In genomic region chr9:122389799-122390481, GRCh38 we compare ENCODE assay signal across 9 cellular contexts. TPM values are rescaled to one million over a fixed set of nuclear protein-coding genes. Genes with fewer than 3 reads are reported as not detected.
DNase-seq lines count a peak whose midpoint lies in the region; ATAC-seq and TF ChIP-seq lines count a peak whose summit lies in the region.
"Had no signal": no experiment of that assay in that cellular context is flagged by ENCODE, and none has a peak within 500 bp of the region (broad histone marks: within the 10 kb centered on the region; RNA-seq: fewer than 3 reads in every experiment).

No MANE protein-coding gene starts in this region.

- H3K9me3 Mint-ChIP-seq in stimulated activated memory B cell treated with anti-CD40 and anti-IgM and Interleukin-4, amounts not matched to agents 10 μg/mL and 1 μg/mL and 100 μg/mL, for 72 hours: no peaks in the 10 kb centered on the region
- no peaks in the 10 kb centered on the region for H3K9me3 Mint-ChIP-seq in CD4-positive, alpha-beta memory T cell

- no peak for TF ChIP-seq CTCF in astrocyte of the spinal cord (IDR thresholded peaks at IDR 0.05; ENCODE audit: low read depth, low read length)

- peak overlapping the region; percentile 92 for H3K27ac Mint-ChIP-seq in stimulated activated memory B cell treated with anti-CD40 and anti-IgM and Interleukin-4, amounts not matched to agents 10 μg/mL and 1 μg/mL and 100 μg/mL, for 72 hours
- no peak overlapping the region for H3K27ac Mint-ChIP-seq in CD4-positive, alpha-beta memory T cell

- no peaks in the 10 kb centered on the region for H3K79me2 ChIP-seq in Karpas-422 (ENCODE audit: low read length)

- H3K27ac ChIP-seq in Karpas-422 (ENCODE audit: low read length): no peak overlapping the region
- H3K27ac ChIP-seq in CD4-positive, alpha-beta memory T cell (ENCODE audit: low read depth, low read length): no peak overlapping the region

- no peak overlapping the region for H2AFZ ChIP-seq in Karpas-422 (ENCODE audit: low read length)

- H3K27me3 ChIP-seq in Karpas-422 (ENCODE audit: low read length): no peaks in the 10 kb centered on the region
- H3K27me3 ChIP-seq in CD4-positive, alpha-beta memory T cell (ENCODE audit: insufficient read depth, low read length): no peaks in the 10 kb centered on the region

- peaks cover 17% of the 10 kb centered on the region for H3K36me3 Mint-ChIP-seq in stimulated activated memory B cell treated with anti-CD40 and anti-IgM and Interleukin-4, amounts not matched to agents 10 μg/mL and 1 μg/mL and 100 μg/mL, for 72 hours
- no peaks in the 10 kb centered on the region for H3K36me3 Mint-ChIP-seq in CD4-positive, alpha-beta memory T cell

- no peak overlapping the region for H3K4me3 ChIP-seq in Karpas-422 (ENCODE audit: low read length)
- H3K4me3 ChIP-seq in astrocyte of the spinal cord (ENCODE audit: low read depth, low read length): no peak overlapping the region
- no peak overlapping the region for H3K4me3 ChIP-seq in CD4-positive, alpha-beta memory T cell (ENCODE audit: low read length in 2 of 2)

- H3K4me1 Mint-ChIP-seq in stimulated activated memory B cell treated with anti-CD40 and anti-IgM and Interleukin-4, amounts not matched to agents 10 μg/mL and 1 μg/mL and 100 μg/mL, for 72 hours: peaks cover 33% of the 10 kb centered on the region
- H3K4me1 Mint-ChIP-seq in CD4-positive, alpha-beta memory T cell: peaks cover 0 to 1% (median 0%) of the 10 kb centered on the region in 4 donors

- H3K4me1 ChIP-seq in Karpas-422 (ENCODE audit: low read length): peaks cover 11% of the 10 kb centered on the region
- H3K4me1 ChIP-seq in CD4-positive, alpha-beta memory T cell (ENCODE audit: insufficient read depth, low read length): no peaks in the 10 kb centered on the region

- no peak overlapping the region; the same call in 1 of the 2 replicates for H3K9ac ChIP-seq in Karpas-422 (ENCODE audit: low read length)

- intact Hi-C loops in CD4-positive, alpha-beta memory T cell (cut with micrococcal nuclease): no loop called here

- no peaks in the 10 kb centered on the region for H3K36me3 ChIP-seq in Karpas-422 (ENCODE audit: insufficient read depth, low read length)
- H3K36me3 ChIP-seq in CD4-positive, alpha-beta memory T cell (ENCODE audit: insufficient read depth, low read length): no peaks in the 10 kb centered on the region

- H3K9me3 ChIP-seq in Karpas-422 (ENCODE audit: low read length): no peaks in the 10 kb centered on the region
- H3K9me3 ChIP-seq in CD4-positive, alpha-beta memory T cell (ENCODE audit: control insufficient read depth in 1 of 2, low read length in 2 of 2): no peaks in the 10 kb centered on the region

- POLR2A ChIA-PET in CD4-positive, alpha-beta memory T cell (lab: Charles Lee; ENCODE audit: partially characterized antibody): no interaction called here

- no peaks in the 10 kb centered on the region for H4K20me1 ChIP-seq in Karpas-422 (ENCODE audit: insufficient read depth, low read depth, low read length)

- no peaks in the 10 kb centered on the region for H3K27me3 Mint-ChIP-seq in stimulated activated memory B cell treated with anti-CD40 and anti-IgM and Interleukin-4, amounts not matched to agents 10 μg/mL and 1 μg/mL and 100 μg/mL, for 72 hours
- peaks cover 12 to 24% of the 10 kb centered on the region in 2 donors for H3K27me3 Mint-ChIP-seq in CD4-positive, alpha-beta memory T cell

- no peaks in the 10 kb centered on the region for H3K9me2 ChIP-seq in Karpas-422 (replicated peaks; ENCODE audit: insufficient read depth, low read length)

- CTCF ChIA-PET in CD4-positive, alpha-beta memory T cell (lab: Charles Lee; ENCODE audit: partially characterized antibody): interaction anchor here (1.0 kb wide), 1 partner anchor 28 kb away, joined by 3 read pairs; no protein-coding TSS in a partner anchor

- peak; percentile 98 for ATAC-seq in stimulated activated memory B cell treated with anti-CD40 and anti-IgM and Interleukin-4, amounts not matched to agents 10 μg/mL and 1 μg/mL and 100 μg/mL, for 72 hours
- ATAC-seq in GM19328 (IDR thresholded peaks at IDR 0.05; ENCODE audit: unreplicated experiment): no peak

- in situ Hi-C loops in astrocyte of the spinal cord (cut with HindIII; ENCODE audit: low sequenced_read_pairs): no loop called here

- peak; percentile 42 for DNase-seq in NCI-H2107 treated with DMSO at 0.1 percent for 48 hours (lab: John Stamatoyannopoulos, UW; ENCODE audit: unreplicated experiment)
- DNase-seq in NCI-H2107 (lab: John Stamatoyannopoulos, UW): no peak
- peak; percentile 65 for DNase-seq in Karpas-422
- peak; percentile 15 for DNase-seq in astrocyte of the spinal cord (ENCODE audit: low read depth, low spot score)
- no peak for DNase-seq in CD4-positive, alpha-beta memory T cell
- no peak for DNase-seq in AG08395 (ENCODE audit: low spot score)
- DNase-seq: foreskin fibroblast had no signal

- peak overlapping the region; percentile 59 for H3K4me3 Mint-ChIP-seq in stimulated activated memory B cell treated with anti-CD40 and anti-IgM and Interleukin-4, amounts not matched to agents 10 μg/mL and 1 μg/mL and 100 μg/mL, for 72 hours
- H3K4me3 Mint-ChIP-seq in CD4-positive, alpha-beta memory T cell: no peak overlapping the region

- H3K4me2 ChIP-seq in Karpas-422 (ENCODE audit: low read depth, low read length, poor library complexity, severe bottlenecking): peak overlapping the region; percentile 10

RNA-seq across cellular contexts. Expression of gene PTGS1, which starts 19.1 kb away (rescaled TPM):
- 0.07 TPM in 1 of 2 replicates, not detected in the other for total RNA-seq in Karpas-422 (2014; rRNA removed; shearing (Covaris generic); ENCODE audit: low replicate concordance)
- total RNA-seq in CD4-positive, alpha-beta memory T cell: under 1 TPM; 0.28 to 0.49 TPM
- polyA plus RNA-seq in CD4-positive, alpha-beta memory T cell: under 1 TPM in 1 of 2 donors, not detected in 1; 0.17 TPM

Comparison
In these comparisons a context has a peak if more than half of its experiments do, and no peak if none do; other contexts are left out.
1. DNase-seq: peak in NCI-H2107 treated with DMSO at 0.1 percent for 48 hours (single experiment), Karpas-422 (single experiment) and astrocyte of the spinal cord (single experiment); none in NCI-H2107 (single experiment), CD4-positive, alpha-beta memory T cell (0 of 5) and AG08395 (single experiment).